In genomic region chr9:109430231-109430630, GRCh38 we compare ENCODE assay signal across 25 cellular contexts.
"Had no signal": no experiment of that assay in that cellular context is flagged by ENCODE, and none has a peak within 500 bp of the region (broad histone marks: within the 10 kb centered on the region; RNA-seq: fewer than 3 reads in every experiment).

No MANE protein-coding gene starts in this region.

- H3K27me3 ChIP-seq: neural progenitor cell, ovary, right lobe of liver, sigmoid colon, stomach, thyroid gland, tibial nerve, upper lobe of left lung, vagina had no signal

- H3K4me3 ChIP-seq: neural progenitor cell, ovary, psoas muscle, right lobe of liver, sigmoid colon, stomach, thoracic aorta, thyroid gland, tibial nerve, upper lobe of left lung, vagina had no signal

- H3K4me1 ChIP-seq: parathyroid adenoma, psoas muscle, right lobe of liver, sigmoid colon, stomach, thyroid gland, tibial nerve, upper lobe of left lung, vagina had no signal

- H3K27ac ChIP-seq: neural progenitor cell, ovary, parathyroid adenoma, psoas muscle, right lobe of liver, sigmoid colon, stomach, thoracic aorta, thyroid gland, tibial nerve, upper lobe of left lung, vagina had no signal

- H3K36me3 ChIP-seq: neural progenitor cell, ovary, sigmoid colon, tibial nerve had no signal

- H3K9me3 ChIP-seq: ovary, psoas muscle, right lobe of liver, sigmoid colon, stomach, thoracic aorta, thyroid gland, tibial nerve, upper lobe of left lung, vagina had no signal

- DNase-seq: naive B cell; naive thymus-derived CD8-positive, alpha-beta T cell; occipital lobe; ovary; posterior cingulate gyrus; psoas muscle; right cardiac atrium; right lobe of liver; sigmoid colon; small intestine; stimulated activated CD4-positive, alpha-beta T cell treated with anti-CD3 and anti-CD28 coated beads, Interleukin-15, amount 100 ng/mL, for 24 hours; stimulated activated CD4-positive, alpha-beta T cell treated with anti-CD3 and anti-CD28 coated beads, Interleukin-2, amount 100 ng/mL, for 24 hours; stimulated activated CD4-positive, alpha-beta T cell treated with anti-CD3 and anti-CD28 coated beads, Interleukin-2, amount 100 ng/mL, for 48 hours; stimulated activated CD4-positive, alpha-beta T cell treated with anti-CD3 and anti-CD28 coated beads, Interleukin-4, amount 100 ng/mL, for 24 hours; stimulated activated naive B cell treated with anti-CD40 and anti-IgM and Interleukin-4, amounts not matched to agents 10 μg/mL and 1 μg/mL and 100 μg/mL, for 72 hours; stimulated activated naive CD4-positive, alpha-beta T cell treated with Interleukin-2 at 50 U/mL for 16 hours; stomach; thyroid gland; trophoblast cell; upper lobe of left lung had no signal

- ATAC-seq: naive thymus-derived CD8-positive, alpha-beta T cell; psoas muscle; stimulated activated naive B cell treated with anti-CD40 and anti-IgM and Interleukin-4, amounts not matched to agents 10 μg/mL and 1 μg/mL and 100 μg/mL, for 72 hours had no signal
